19 cellular contexts compared by ENCODE assay signal in genomic region chr22:26460202-26460601, GRCh38. TPM values are rescaled to one million over a fixed set of nuclear protein-coding genes. Genes with fewer than 3 reads are reported as not detected.
DNase-seq lines count a peak whose midpoint lies in the region; ATAC-seq, FAIRE-seq and TF ChIP-seq lines count a peak whose summit lies in the region.
"Had no signal": no experiment of that assay in that cellular context is flagged by ENCODE, and none has a peak within 500 bp of the region (broad histone marks: within the 10 kb centered on the region; RNA-seq: fewer than 3 reads in every experiment).

No MANE protein-coding gene starts in this region.

- H3K4me3 ChIP-seq in Panc1 (ENCODE audit: low read depth in 2 of 2, low read length in 2 of 2) (no peak overlapping the region), GM12878 (no peak overlapping the region), neural cell (ENCODE audit: low read length) (no peak overlapping the region), small intestine (ENCODE audit: low read depth in 1 of 2, low read length in 2 of 2) (no peak overlapping the region)
- H3K4me3 ChIP-seq: GM23338 had no signal

- H3K27me3 ChIP-seq in Panc1 (ENCODE audit: control insufficient read depth, insufficient read depth, low read length) (no peaks in the 10 kb centered on the region), GM12878 (replicated peaks in 1 of 2; ENCODE audit: control insufficient read depth in 2 of 2, insufficient read depth in 2 of 2, low read length in 1 of 2) (no peaks in the 10 kb centered on the region), neural cell (ENCODE audit: insufficient read depth, low read depth, low read length) (no peaks in the 10 kb centered on the region), small intestine (ENCODE audit: control insufficient read depth in 2 of 2, insufficient read depth in 2 of 2, low read length in 2 of 2) (no peaks in the 10 kb centered on the region)

- RAD21 ChIA-PET in GM12878 (lab: Charles Lee; ENCODE audit: unreplicated experiment) = interaction anchor here (0.7 to 1.8 kb wide), 9 partner anchors 19 to 96 kb away, joined by 3 to 8 read pairs (median 4); no protein-coding TSS in a partner anchor

- H3K9ac ChIP-seq in GM12878 (ENCODE audit: control insufficient read depth, insufficient read depth, low read length) = no peak overlapping the region
- H3K9ac ChIP-seq in neural cell (ENCODE audit: low read length) = no peak overlapping the region

- no peaks in the 10 kb centered on the region for H3K9me2 ChIP-seq in neural cell (ENCODE audit: insufficient read depth, low read length)

- H3K27me3 Mint-ChIP-seq in T-cell = no peaks in the 10 kb centered on the region
- H3K27me3 Mint-ChIP-seq: B cell; CD4-positive, alpha-beta memory T cell had no signal

- no peak for TF ChIP-seq POLR2A in GM12878 (IDR thresholded peaks at IDR 0.05; ENCODE audit: low read depth, low read length)

- FAIRE-seq in GM12878 (lab: Jason Lieb, UNC) (no peak), small intestine (lab: Jason Lieb, UNC) (no peak)
- FAIRE-seq: A204.1, D721Med, G401.6 had no signal

- H3K9me3 ChIP-seq in Panc1 (ENCODE audit: control insufficient read depth, insufficient read depth, low read depth, low read length) (no peaks in the 10 kb centered on the region), GM12878 (replicated peaks; ENCODE audit: control insufficient read depth, insufficient read depth, low read length) (no peaks in the 10 kb centered on the region), neural cell (ENCODE audit: low read length) (no peaks in the 10 kb centered on the region), small intestine (ENCODE audit: control insufficient read depth, low read depth) (no peaks in the 10 kb centered on the region)

- no peaks in the 10 kb centered on the region for H4K20me1 ChIP-seq in GM12878 (ENCODE audit: control insufficient read depth, insufficient read depth)
- H4K20me1 ChIP-seq in neural cell (ENCODE audit: insufficient read depth) = no peaks in the 10 kb centered on the region

- H3K79me2 ChIP-seq in GM12878 (ENCODE audit: control insufficient read depth, insufficient read depth, low read length) = peaks cover 5% of the 10 kb centered on the region
- peaks cover 7% of the 10 kb centered on the region for H3K79me2 ChIP-seq in neural cell (replicated peaks; ENCODE audit: insufficient read depth, low read length)

- DNase-seq in Panc1 (ENCODE audit: low read depth, low spot score) (no peak), GM12878 (ENCODE audit: low read depth, low spot score) (no peak), T-cell (no peak), small intestine (no peak)
- DNase-seq: CD4-positive, alpha-beta memory T cell; COR-L47; DMS153; DMS79 treated with DMSO at 0.1 percent for 48 hours; EL; H7 had no signal

- 98% methylated on average over 6 of the region's 6 CpGs for whole genome bisulfite sequencing in GM12878 (ENCODE audit: insufficient coverage, insufficient replicate concordance, low lambda C conversion rate, missing lambda C conversion rate)
- 82 to 89% (median 88%) methylated on average over 6 of the region's 6 CpGs for WGBS in small intestine, 3 donors

- H3K9me3 Mint-ChIP-seq in T-cell = no peaks in the 10 kb centered on the region
- H3K9me3 Mint-ChIP-seq: CD4-positive, alpha-beta memory T cell; GM23338 had no signal

- H3K27ac Mint-ChIP-seq in T-cell = no peak overlapping the region
- H3K27ac Mint-ChIP-seq: B cell; CD4-positive, alpha-beta memory T cell; GM23338 had no signal

- no peak overlapping the region for H3K4me2 ChIP-seq in GM12878 (ENCODE audit: control insufficient read depth, insufficient read depth)
- peak overlapping the region; percentile 12 for H3K4me2 ChIP-seq in neural cell (ENCODE audit: low read length)
- H3K4me2 ChIP-seq: GM23338 had no signal

- H3F3A ChIP-seq in neural cell (ENCODE audit: insufficient read depth, low read length, poor library complexity, severe bottlenecking) = no peaks in the 10 kb centered on the region

- no peak overlapping the region for H3K27ac ChIP-seq in Panc1 (ENCODE audit: low read length)
- H3K27ac ChIP-seq in GM12878 (ENCODE audit: control insufficient read depth, insufficient read depth) = no peak overlapping the region
- peak overlapping the region; percentile 79 for H3K27ac ChIP-seq in neural cell (ENCODE audit: low read length)
- no peak overlapping the region for H3K27ac ChIP-seq in small intestine (ENCODE audit: low read depth in 1 of 2, low read length in 1 of 2)
- H3K27ac ChIP-seq: C4-2B had no signal

- peaks cover 3% of the 10 kb centered on the region; the same call in 1 of the 2 replicates for H3K36me3 ChIP-seq in Panc1 (ENCODE audit: control insufficient read depth, insufficient read depth, low read length)
- peaks cover 22 to 44% of the 10 kb centered on the region in 2 experiments for H3K36me3 ChIP-seq in GM12878 (ENCODE audit: control insufficient read depth in 2 of 2, insufficient read depth in 2 of 2, low read length in 1 of 2)
- peaks cover 7% of the 10 kb centered on the region for H3K36me3 ChIP-seq in neural cell (ENCODE audit: insufficient read depth, low read length)
- H3K36me3 ChIP-seq in small intestine (ENCODE audit: control insufficient read depth in 2 of 2, insufficient read depth in 2 of 2, low read length in 2 of 2) = peaks cover 16 to 22% of the 10 kb centered on the region in 2 donors

- no peak for TF ChIP-seq EP300 in GM12878 (IDR thresholded peaks at IDR 0.05; ENCODE audit: borderline replicate concordance in 1 of 2, control insufficient read depth in 1 of 2, low read depth in 2 of 2, low read length in 2 of 2)
- no peak for TF ChIP-seq EP300 in neural cell (conservative IDR thresholded peaks at IDR 0.05; ENCODE audit: poor library complexity, severe bottlenecking)

- intact Hi-C loops in Panc1 (cut with micrococcal nuclease; ENCODE audit: unreplicated experiment) = loop anchor here (5.0 to 10.0 kb wide), 2 partner anchors 58 to 95 kb away; no protein-coding TSS in a partner anchor
- intact Hi-C loops in GM12878 (cut with micrococcal nuclease; ENCODE audit: unreplicated experiment) = no loop called here

- no peak overlapping the region for H3K4me3 Mint-ChIP-seq in T-cell
- H3K4me3 Mint-ChIP-seq: B cell; CD4-positive, alpha-beta memory T cell; GM23338 had no signal

- H2AFZ ChIP-seq in GM12878 (ENCODE audit: control insufficient read depth, low read depth, low read length) (no peak overlapping the region), neural cell (ENCODE audit: low read depth, low read length) (no peak overlapping the region)
- H2AFZ ChIP-seq: GM23338 had no signal

- H3K36me3 Mint-ChIP-seq in T-cell = peaks cover 54% of the 10 kb centered on the region

- no peaks in the 10 kb centered on the region for H3K4me1 ChIP-seq in Panc1 (ENCODE audit: control insufficient read depth, insufficient read depth, low read length)
- no peaks in the 10 kb centered on the region for H3K4me1 ChIP-seq in GM12878 (ENCODE audit: control insufficient read depth, insufficient read depth, low read length)
- H3K4me1 ChIP-seq in small intestine (ENCODE audit: control insufficient read depth in 2 of 2, insufficient read depth in 1 of 2, low read depth in 1 of 2, low read length in 1 of 2) = no peaks in the 10 kb centered on the region

- SMC1A ChIA-PET in GM12878 (lab: Charles Lee; ENCODE audit: uncharacterized antibody, unreplicated experiment) = interaction anchor here (0.7 to 5.1 kb wide), 14 partner anchors 14 to 202 kb away, joined by 3 to 73 read pairs (median 4); no protein-coding TSS in a partner anchor

- no peak for TF ChIP-seq RAD21 in GM12878 (IDR thresholded peaks at IDR 0.05; ENCODE audit: insufficient read depth, low read depth, low read length)
- TF ChIP-seq RAD21 in neural cell (conservative IDR thresholded peaks at IDR 0.05) = no peak

- BruUV-seq in Panc1 (replicated peaks; lab: Mats Ljungman, UMichigan) = TSS peak; percentile 26
- BruUV-seq in GM12878 (replicated peaks; lab: Mats Ljungman, UMichigan) = TSS peak; percentile 14

- CTCF ChIA-PET in Panc1 (lab: Charles Lee) (interaction anchor here (0.6 kb wide), 1 partner anchor 18 kb away, joined by 8 read pairs; no protein-coding TSS in a partner anchor), GM12878 (lab: Yijun Ruan, JAX) (interaction anchor here (0.7 to 5.5 kb wide), 20 partner anchors 9 to 211 kb away, joined by 3 to 124 read pairs (median 6); partner anchors contain the start of genes HPS4 and SRRD), T-cell (lab: Charles Lee) (interaction anchor here (0.8 to 1.9 kb wide), 7 partner anchors 12 to 96 kb away, joined by 3 to 7 read pairs (median 4); partner anchors contain the start of genes HPS4 (in 1 of the 2) and SRRD (in 1 of the 2))

- ATAC-seq in Panc1 (no peak), GM12878 (no peak), esophagus mucosa (peak; percentile 30), HG03442 (IDR thresholded peaks at IDR 0.05; ENCODE audit: unreplicated experiment) (no peak), T-cell (replicated peaks in 1 of 4) (no peak)

- POLR2A ChIA-PET in Panc1 (lab: Charles Lee) = no interaction called here
- POLR2A ChIA-PET in GM12878 (lab: Charles Lee) = no interaction called here
- POLR2A ChIA-PET in T-cell (lab: Charles Lee) = no interaction called here

- in situ Hi-C loops in Panc1 (cut with HindIII; ENCODE audit: low pct_unique_long_range_greater_than_20kb, low sequenced_read_pairs) (no loop called here), GM12878 (cut with MboI) (loop anchor here (5.0 kb wide), 2 partner anchors 58 to 93 kb away; no protein-coding TSS in a partner anchor)

- H3K4me1 Mint-ChIP-seq in T-cell = peaks cover 0 to 5% (median 0%) of the 10 kb centered on the region in 3 donors
- H3K4me1 Mint-ChIP-seq: B cell had no signal

- no peak for TF ChIP-seq CTCF in Panc1 (IDR thresholded peaks at IDR 0.05)
- TF ChIP-seq CTCF in GM12878 (IDR thresholded peaks at IDR 0.05 in 2 of 3, conservative IDR thresholded peaks at IDR 0.05 in 1 of 3; ENCODE audit: control insufficient read depth in 2 of 3, extremely low read depth in 1 of 3, insufficient read depth in 1 of 3, low read depth in 3 of 3, low read length in 3 of 3) = no peak
- no peak for TF ChIP-seq CTCF in neural cell (IDR thresholded peaks at IDR 0.05; ENCODE audit: poor library complexity, severe bottlenecking)

RNA-seq across cellular contexts. Expression of gene HPS4, which starts 23.4 kb away (rescaled TPM):
- total RNA-seq in Panc1 (2021; ENCODE audit: unreplicated experiment) = 26.2 TPM
- 14.4 TPM for polyA plus RNA-seq in Panc1 (2012; ENCODE audit: insufficient read length)
- total RNA-seq in GM12878 (2013; cell fraction: nucleolus; rRNA removed) = 182 and 200 TPM in 2 replicates
- 36.7 and 38.5 TPM in 2 replicates for total RNA-seq in GM12878 (2014; rRNA removed)
- total RNA-seq in GM12878 (2014; rRNA removed; fragmentation: Illumina TruSeq; extraction: Trizol) = 24.2 and 25.7 TPM in 2 replicates
- 34.2 and 35.2 TPM in 2 replicates for total RNA-seq in GM12878 (2021)
- polyA plus RNA-seq in GM12878 (2011; ENCODE audit: low read depth) = 19.5 TPM
- 36.5 and 52.5 TPM in 2 replicates for polyA plus RNA-seq in GM12878 (2011; rRNA removed)
- polyA plus RNA-seq in GM12878 (2011; cell fraction: cytosol; rRNA removed) = 35.8 and 37.7 TPM in 2 replicates
- 119 and 130 TPM in 2 replicates for polyA plus RNA-seq in GM12878 (2011; cell fraction: nucleus; rRNA removed)
- 26.4 and 30.0 TPM in 2 replicates for polyA plus RNA-seq in GM12878 (2012)
- 27.3 and 31.1 TPM in 2 replicates for polyA plus RNA-seq in GM12878 (2014; fragmentation: Illumina TruSeq; extraction: Trizol)
- polyA plus RNA-seq in GM12878 (2014; fragmentation: Nextera tagmentation; extraction: Ambion mirVana) = 10 to 100 TPM; 11.7 to 12.3 TPM
- 32.4 and 34.4 TPM in 2 replicates for polyA plus RNA-seq in GM12878 (2014; rRNA removed)
- 10 to 100 TPM; 28.7 to 30.5 TPM for polyA plus RNA-seq in GM12878 (2016; fragmentation: Nextera tagmentation; extraction: Ambion mirVana)
- 40.2 and 41.4 TPM in 2 replicates for polyA minus RNA-seq in GM12878 (2011; rRNA and poly(A)+ RNA removed)
- 14.2 and 15.0 TPM in 2 replicates for polyA minus RNA-seq in GM12878 (2011; cell fraction: cytosol; rRNA and poly(A)+ RNA removed)
- polyA minus RNA-seq in GM12878 (2011; cell fraction: nucleus; rRNA and poly(A)+ RNA removed) = 43.3 and 49.2 TPM in 2 replicates
- total RNA-seq in esophagus mucosa = 26.2 TPM
- 51.9 and 54.1 TPM in 2 replicates for polyA plus RNA-seq in neural cell
- 54.5 and 56.6 TPM in 2 replicates for polyA minus RNA-seq in neural cell
- total RNA-seq in T-cell = 10 to 100 TPM; 38.7 to 53.4 (median 50.0) TPM
- polyA plus RNA-seq in small intestine = 10 to 100 TPM in 2 of 3 donors, 1 to 10 TPM in 1; 9.8 to 14.9 (median 13.8) TPM

RNA-seq across cellular contexts. Expression of gene SRRD, which starts 23.5 kb away (rescaled TPM):
- total RNA-seq in Panc1 (2021; ENCODE audit: unreplicated experiment) (21.9 TPM), GM12878 (2014; rRNA removed) (17.2 and 17.7 TPM in 2 replicates), GM12878 (2014; rRNA removed; fragmentation: Illumina TruSeq; extraction: Trizol) (21.2 and 26.4 TPM in 2 replicates), GM12878 (2021) (27.5 and 32.9 TPM in 2 replicates), esophagus mucosa (21.0 TPM), T-cell (10 to 100 TPM; 17.4 to 23.3 (median 21.8) TPM)
- 9.2 TPM for polyA plus RNA-seq in Panc1 (2012; ENCODE audit: insufficient read length)
- 14.9 and 17.6 TPM in 2 replicates for total RNA-seq in GM12878 (2013; cell fraction: nucleolus; rRNA removed)
- 9.4 TPM for polyA plus RNA-seq in GM12878 (2011; ENCODE audit: low read depth)
- polyA plus RNA-seq in GM12878 (2011; rRNA removed) (50.5 and 55.9 TPM in 2 replicates), GM12878 (2014; fragmentation: Illumina TruSeq; extraction: Trizol) (31.5 and 41.6 TPM in 2 replicates), GM12878 (2014; fragmentation: Nextera tagmentation; extraction: Ambion mirVana) (10 to 100 TPM in 1 of 2 experiments, 1 to 10 TPM in 1; 4.1 to 15.4 TPM), GM12878 (2014; rRNA removed) (22.3 and 27.4 TPM in 2 replicates), GM12878 (2016; fragmentation: Nextera tagmentation; extraction: Ambion mirVana) (10 to 100 TPM; 42.9 to 50.6 TPM), neural cell (29.3 and 33.9 TPM in 2 replicates), small intestine (10 to 100 TPM in 1 of 3 donors, 1 to 10 TPM in 2; 9.2 to 17.6 (median 9.4) TPM)
- 20.4 and 32.3 TPM in 2 replicates for polyA plus RNA-seq in GM12878 (2011; cell fraction: cytosol; rRNA removed)
- polyA plus RNA-seq in GM12878 (2011; cell fraction: nucleus; rRNA removed) = 16.9 and 17.7 TPM in 2 replicates
- 9.4 and 18.9 TPM in 2 replicates for polyA plus RNA-seq in GM12878 (2012)
- polyA minus RNA-seq in GM12878 (2011; rRNA and poly(A)+ RNA removed) = 30.7 and 36.9 TPM in 2 replicates
- polyA minus RNA-seq in GM12878 (2011; cell fraction: cytosol; rRNA and poly(A)+ RNA removed) = 7.6 and 9.1 TPM in 2 replicates
- polyA minus RNA-seq in GM12878 (2011; cell fraction: nucleus; rRNA and poly(A)+ RNA removed) = 4.8 and 7.7 TPM in 2 replicates
- polyA minus RNA-seq in neural cell = 36.8 and 39.7 TPM in 2 replicates

RNA-seq across cellular contexts. Expression of gene ASPHD2, which starts 31.1 kb away (rescaled TPM):
- total RNA-seq in Panc1 (2021; ENCODE audit: unreplicated experiment) (0.15 TPM), GM12878 (2014; rRNA removed) (10.4 and 10.8 TPM in 2 replicates), GM12878 (2014; rRNA removed; fragmentation: Illumina TruSeq; extraction: Trizol) (5.0 and 5.3 TPM in 2 replicates), GM12878 (2021) (10.6 TPM in 2 replicates), esophagus mucosa (2.1 TPM), T-cell (1 to 10 TPM; 1.9 to 5.3 (median 4.3) TPM)
- polyA plus RNA-seq in Panc1 (2012; ENCODE audit: insufficient read length) = 0.38 TPM
- 8.5 and 10.4 TPM in 2 replicates for total RNA-seq in GM12878 (2013; cell fraction: nucleolus; rRNA removed)
- polyA plus RNA-seq in GM12878 (2011; ENCODE audit: low read depth) = 2.3 TPM
- polyA plus RNA-seq in GM12878 (2011; rRNA removed) (6.2 and 7.7 TPM in 2 replicates), GM12878 (2014; fragmentation: Illumina TruSeq; extraction: Trizol) (3.5 and 5.1 TPM in 2 replicates), GM12878 (2014; fragmentation: Nextera tagmentation; extraction: Ambion mirVana) (1 to 10 TPM; 1.6 to 2.3 TPM), GM12878 (2014; rRNA removed) (9.0 TPM in 2 replicates), GM12878 (2016; fragmentation: Nextera tagmentation; extraction: Ambion mirVana) (1 to 10 TPM; 1.6 to 3.2 TPM), neural cell (16.7 and 18.7 TPM in 2 replicates), small intestine (1 to 10 TPM in 1 of 3 donors, under 1 TPM in 2; 0.45 to 1.8 (median 0.54) TPM)
- 7.7 and 8.5 TPM in 2 replicates for polyA plus RNA-seq in GM12878 (2011; cell fraction: cytosol; rRNA removed)
- polyA plus RNA-seq in GM12878 (2011; cell fraction: nucleus; rRNA removed) = 6.9 and 7.5 TPM in 2 replicates
- 3.4 and 4.4 TPM in 2 replicates for polyA plus RNA-seq in GM12878 (2012)
- 10.2 and 15.7 TPM in 2 replicates for polyA minus RNA-seq in GM12878 (2011; rRNA and poly(A)+ RNA removed)
- 3.7 and 5.5 TPM in 2 replicates for polyA minus RNA-seq in GM12878 (2011; cell fraction: cytosol; rRNA and poly(A)+ RNA removed)
- polyA minus RNA-seq in GM12878 (2011; cell fraction: nucleus; rRNA and poly(A)+ RNA removed) = 4.5 and 6.3 TPM in 2 replicates
- 28.1 and 29.0 TPM in 2 replicates for polyA minus RNA-seq in neural cell

RNA-seq across cellular contexts. Expression of gene TFIP11, which starts 52.1 kb away (rescaled TPM):
- total RNA-seq in Panc1 (2021; ENCODE audit: unreplicated experiment) (29.8 TPM), GM12878 (2014; rRNA removed) (31.7 and 34.6 TPM in 2 replicates), GM12878 (2014; rRNA removed; fragmentation: Illumina TruSeq; extraction: Trizol) (28.3 and 32.2 TPM in 2 replicates), GM12878 (2021) (35.6 and 42.2 TPM in 2 replicates), esophagus mucosa (23.2 TPM), T-cell (10 to 100 TPM; 63.0 to 91.8 (median 75.2) TPM)
- 34.5 TPM for polyA plus RNA-seq in Panc1 (2012; ENCODE audit: insufficient read length)
- total RNA-seq in GM12878 (2013; cell fraction: nucleolus; rRNA removed) = 70.0 and 73.7 TPM in 2 replicates
- polyA plus RNA-seq in GM12878 (2011; ENCODE audit: low read depth) = 17.4 TPM
- polyA plus RNA-seq in GM12878 (2011; rRNA removed) (36.5 and 43.3 TPM in 2 replicates), GM12878 (2014; fragmentation: Illumina TruSeq; extraction: Trizol) (27.3 and 29.4 TPM in 2 replicates), GM12878 (2014; fragmentation: Nextera tagmentation; extraction: Ambion mirVana) (10 to 100 TPM; 14.2 to 19.1 TPM), GM12878 (2014; rRNA removed) (23.1 and 31.6 TPM in 2 replicates), GM12878 (2016; fragmentation: Nextera tagmentation; extraction: Ambion mirVana) (10 to 100 TPM; 35.9 to 40.1 TPM), neural cell (24.9 and 49.8 TPM in 2 replicates), small intestine (10 to 100 TPM; 14.5 to 32.7 (median 32.4) TPM)
- 38.1 and 44.3 TPM in 2 replicates for polyA plus RNA-seq in GM12878 (2011; cell fraction: cytosol; rRNA removed)
- 70.3 and 74.9 TPM in 2 replicates for polyA plus RNA-seq in GM12878 (2011; cell fraction: nucleus; rRNA removed)
- polyA plus RNA-seq in GM12878 (2012) = 23.4 and 24.1 TPM in 2 replicates
- polyA minus RNA-seq in GM12878 (2011; rRNA and poly(A)+ RNA removed) = 66.5 and 75.2 TPM in 2 replicates
- 12.3 and 18.2 TPM in 2 replicates for polyA minus RNA-seq in GM12878 (2011; cell fraction: cytosol; rRNA and poly(A)+ RNA removed)
- 46.3 and 59.1 TPM in 2 replicates for polyA minus RNA-seq in GM12878 (2011; cell fraction: nucleus; rRNA and poly(A)+ RNA removed)
- polyA minus RNA-seq in neural cell = 46.5 and 53.3 TPM in 2 replicates
